ENCODE assay signal across 1 cellular context in genomic region chr2:202377308-202377736, GRCh38.
TF ChIP-seq lines count a peak whose summit lies in the region.

No MANE protein-coding gene starts in this region.

TF ChIP-seq in HepG2, 621 proteins besides CTCF, POLR2A, EP300 and RAD21 (continued from another document and continues in another):
- TF ChIP-seq ZHX1 (CRISPR knock-in tag; IDR thresholded peaks at IDR 0.05; ENCODE audit: low read depth): 0 out of 2 replicates have a peak, but pooled peaks have one; percentile 19
- no peak for TF ChIP-seq ZBTB1 (CRISPR knock-in tag; IDR thresholded peaks at IDR 0.05; ENCODE audit: borderline replicate concordance)
- no peak for TF ChIP-seq SETDB1 (CRISPR knock-in tag; IDR thresholded peaks at IDR 0.05; ENCODE audit: borderline replicate concordance)
- TF ChIP-seq SATB2 (CRISPR knock-in tag; IDR thresholded peaks at IDR 0.05): no peak
- TF ChIP-seq, protein P1, sequence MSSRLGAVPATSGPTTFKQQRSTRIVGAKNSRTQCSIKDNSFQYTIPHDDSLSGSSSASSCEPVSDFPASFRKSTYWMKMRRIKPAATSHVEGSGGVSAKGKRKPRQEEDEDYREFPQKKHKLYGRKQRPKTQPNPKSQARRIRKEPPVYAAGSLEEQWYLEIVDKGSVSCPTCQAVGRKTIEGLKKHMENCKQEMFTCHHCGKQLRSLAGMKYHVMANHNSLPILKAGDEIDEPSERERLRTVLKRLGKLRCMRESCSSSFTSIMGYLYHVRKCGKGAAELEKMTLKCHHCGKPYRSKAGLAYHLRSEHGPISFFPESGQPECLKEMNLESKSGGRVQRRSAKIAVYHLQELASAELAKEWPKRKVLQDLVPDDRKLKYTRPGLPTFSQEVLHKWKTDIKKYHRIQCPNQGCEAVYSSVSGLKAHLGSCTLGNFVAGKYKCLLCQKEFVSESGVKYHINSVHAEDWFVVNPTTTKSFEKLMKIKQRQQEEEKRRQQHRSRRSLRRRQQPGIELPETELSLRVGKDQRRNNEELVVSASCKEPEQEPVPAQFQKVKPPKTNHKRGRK (CRISPR knock-in tag; IDR thresholded peaks at IDR 0.05): no peak; the same call in 1 of the 2 replicates
- TF ChIP-seq TFAP4 (IDR thresholded peaks at IDR 0.05; ENCODE audit: borderline replicate concordance, low read depth): no peak
- no peak for TF ChIP-seq ZNF441 (CRISPR knock-in tag; IDR thresholded peaks at IDR 0.05; ENCODE audit: borderline replicate concordance)
- no peak for TF ChIP-seq TARDBP (CRISPR knock-in tag; IDR thresholded peaks at IDR 0.05)
- TF ChIP-seq, protein P2, sequence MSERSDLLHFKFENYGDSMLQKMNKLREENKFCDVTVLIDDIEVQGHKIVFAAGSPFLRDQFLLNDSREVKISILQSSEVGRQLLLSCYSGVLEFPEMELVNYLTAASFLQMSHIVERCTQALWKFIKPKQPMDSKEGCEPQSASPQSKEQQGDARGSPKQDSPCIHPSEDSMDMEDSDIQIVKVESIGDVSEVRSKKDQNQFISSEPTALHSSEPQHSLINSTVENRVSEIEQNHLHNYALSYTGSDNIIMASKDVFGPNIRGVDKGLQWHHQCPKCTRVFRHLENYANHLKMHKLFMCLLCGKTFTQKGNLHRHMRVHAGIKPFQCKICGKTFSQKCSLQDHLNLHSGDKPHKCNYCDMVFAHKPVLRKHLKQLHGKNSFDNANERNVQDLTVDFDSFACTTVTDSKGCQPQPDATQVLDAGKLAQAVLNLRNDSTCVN (CRISPR knock-in tag; IDR thresholded peaks at IDR 0.05; ENCODE audit: borderline replicate concordance): no peak
- peak; percentile 82 for TF ChIP-seq MAX (IDR thresholded peaks at IDR 0.05)
- no peak for TF ChIP-seq BHLHE40 (IDR thresholded peaks at IDR 0.05; ENCODE audit: low read length)
- TF ChIP-seq TEAD3 (CRISPR knock-in tag; optimal IDR thresholded peaks at IDR 0.05; ENCODE audit: borderline replicate concordance): no peak
- TF ChIP-seq ARID2 (CRISPR knock-in tag; IDR thresholded peaks at IDR 0.05; ENCODE audit: borderline replicate concordance): no peak
- peak; percentile 89 for TF ChIP-seq SAP130 (CRISPR knock-in tag; IDR thresholded peaks at IDR 0.05; ENCODE audit: low read depth)
- TF ChIP-seq ZNF841 (CRISPR knock-in tag; IDR thresholded peaks at IDR 0.05; ENCODE audit: borderline replicate concordance): no peak
- TF ChIP-seq ZFAT (CRISPR knock-in tag; conservative IDR thresholded peaks at IDR 0.05): no peak
- TF ChIP-seq ZNF660 (CRISPR knock-in tag; IDR thresholded peaks at IDR 0.05; ENCODE audit: borderline replicate concordance, low read depth): no peak
- TF ChIP-seq ZNF224 (CRISPR knock-in tag; IDR thresholded peaks at IDR 0.05): no peak
- no peak for TF ChIP-seq ZFP41 (CRISPR knock-in tag; IDR thresholded peaks at IDR 0.05; ENCODE audit: borderline replicate concordance)
- TF ChIP-seq RFXAP (CRISPR knock-in tag; IDR thresholded peaks at IDR 0.05; ENCODE audit: borderline replicate concordance): no peak
- TF ChIP-seq, protein P3, sequence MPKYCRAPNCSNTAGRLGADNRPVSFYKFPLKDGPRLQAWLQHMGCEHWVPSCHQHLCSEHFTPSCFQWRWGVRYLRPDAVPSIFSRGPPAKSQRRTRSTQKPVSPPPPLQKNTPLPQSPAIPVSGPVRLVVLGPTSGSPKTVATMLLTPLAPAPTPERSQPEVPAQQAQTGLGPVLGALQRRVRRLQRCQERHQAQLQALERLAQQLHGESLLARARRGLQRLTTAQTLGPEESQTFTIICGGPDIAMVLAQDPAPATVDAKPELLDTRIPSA (CRISPR knock-in tag; IDR thresholded peaks at IDR 0.05; ENCODE audit: borderline replicate concordance): no peak
- TF ChIP-seq, protein P4, sequence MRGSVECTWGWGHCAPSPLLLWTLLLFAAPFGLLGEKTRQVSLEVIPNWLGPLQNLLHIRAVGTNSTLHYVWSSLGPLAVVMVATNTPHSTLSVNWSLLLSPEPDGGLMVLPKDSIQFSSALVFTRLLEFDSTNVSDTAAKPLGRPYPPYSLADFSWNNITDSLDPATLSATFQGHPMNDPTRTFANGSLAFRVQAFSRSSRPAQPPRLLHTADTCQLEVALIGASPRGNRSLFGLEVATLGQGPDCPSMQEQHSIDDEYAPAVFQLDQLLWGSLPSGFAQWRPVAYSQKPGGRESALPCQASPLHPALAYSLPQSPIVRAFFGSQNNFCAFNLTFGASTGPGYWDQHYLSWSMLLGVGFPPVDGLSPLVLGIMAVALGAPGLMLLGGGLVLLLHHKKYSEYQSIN (CRISPR knock-in tag; IDR thresholded peaks at IDR 0.05; ENCODE audit: borderline replicate concordance): no peak
- TF ChIP-seq ZBTB8A (CRISPR knock-in tag; IDR thresholded peaks at IDR 0.05; ENCODE audit: borderline replicate concordance, low read depth): no peak
- TF ChIP-seq NFYC (CRISPR knock-in tag; IDR thresholded peaks at IDR 0.05): no peak
- no peak for TF ChIP-seq SMYD3 (CRISPR knock-in tag; IDR thresholded peaks at IDR 0.05)
- no peak for TF ChIP-seq SSRP1 (CRISPR knock-in tag; IDR thresholded peaks at IDR 0.05)
- TF ChIP-seq, protein P5, sequence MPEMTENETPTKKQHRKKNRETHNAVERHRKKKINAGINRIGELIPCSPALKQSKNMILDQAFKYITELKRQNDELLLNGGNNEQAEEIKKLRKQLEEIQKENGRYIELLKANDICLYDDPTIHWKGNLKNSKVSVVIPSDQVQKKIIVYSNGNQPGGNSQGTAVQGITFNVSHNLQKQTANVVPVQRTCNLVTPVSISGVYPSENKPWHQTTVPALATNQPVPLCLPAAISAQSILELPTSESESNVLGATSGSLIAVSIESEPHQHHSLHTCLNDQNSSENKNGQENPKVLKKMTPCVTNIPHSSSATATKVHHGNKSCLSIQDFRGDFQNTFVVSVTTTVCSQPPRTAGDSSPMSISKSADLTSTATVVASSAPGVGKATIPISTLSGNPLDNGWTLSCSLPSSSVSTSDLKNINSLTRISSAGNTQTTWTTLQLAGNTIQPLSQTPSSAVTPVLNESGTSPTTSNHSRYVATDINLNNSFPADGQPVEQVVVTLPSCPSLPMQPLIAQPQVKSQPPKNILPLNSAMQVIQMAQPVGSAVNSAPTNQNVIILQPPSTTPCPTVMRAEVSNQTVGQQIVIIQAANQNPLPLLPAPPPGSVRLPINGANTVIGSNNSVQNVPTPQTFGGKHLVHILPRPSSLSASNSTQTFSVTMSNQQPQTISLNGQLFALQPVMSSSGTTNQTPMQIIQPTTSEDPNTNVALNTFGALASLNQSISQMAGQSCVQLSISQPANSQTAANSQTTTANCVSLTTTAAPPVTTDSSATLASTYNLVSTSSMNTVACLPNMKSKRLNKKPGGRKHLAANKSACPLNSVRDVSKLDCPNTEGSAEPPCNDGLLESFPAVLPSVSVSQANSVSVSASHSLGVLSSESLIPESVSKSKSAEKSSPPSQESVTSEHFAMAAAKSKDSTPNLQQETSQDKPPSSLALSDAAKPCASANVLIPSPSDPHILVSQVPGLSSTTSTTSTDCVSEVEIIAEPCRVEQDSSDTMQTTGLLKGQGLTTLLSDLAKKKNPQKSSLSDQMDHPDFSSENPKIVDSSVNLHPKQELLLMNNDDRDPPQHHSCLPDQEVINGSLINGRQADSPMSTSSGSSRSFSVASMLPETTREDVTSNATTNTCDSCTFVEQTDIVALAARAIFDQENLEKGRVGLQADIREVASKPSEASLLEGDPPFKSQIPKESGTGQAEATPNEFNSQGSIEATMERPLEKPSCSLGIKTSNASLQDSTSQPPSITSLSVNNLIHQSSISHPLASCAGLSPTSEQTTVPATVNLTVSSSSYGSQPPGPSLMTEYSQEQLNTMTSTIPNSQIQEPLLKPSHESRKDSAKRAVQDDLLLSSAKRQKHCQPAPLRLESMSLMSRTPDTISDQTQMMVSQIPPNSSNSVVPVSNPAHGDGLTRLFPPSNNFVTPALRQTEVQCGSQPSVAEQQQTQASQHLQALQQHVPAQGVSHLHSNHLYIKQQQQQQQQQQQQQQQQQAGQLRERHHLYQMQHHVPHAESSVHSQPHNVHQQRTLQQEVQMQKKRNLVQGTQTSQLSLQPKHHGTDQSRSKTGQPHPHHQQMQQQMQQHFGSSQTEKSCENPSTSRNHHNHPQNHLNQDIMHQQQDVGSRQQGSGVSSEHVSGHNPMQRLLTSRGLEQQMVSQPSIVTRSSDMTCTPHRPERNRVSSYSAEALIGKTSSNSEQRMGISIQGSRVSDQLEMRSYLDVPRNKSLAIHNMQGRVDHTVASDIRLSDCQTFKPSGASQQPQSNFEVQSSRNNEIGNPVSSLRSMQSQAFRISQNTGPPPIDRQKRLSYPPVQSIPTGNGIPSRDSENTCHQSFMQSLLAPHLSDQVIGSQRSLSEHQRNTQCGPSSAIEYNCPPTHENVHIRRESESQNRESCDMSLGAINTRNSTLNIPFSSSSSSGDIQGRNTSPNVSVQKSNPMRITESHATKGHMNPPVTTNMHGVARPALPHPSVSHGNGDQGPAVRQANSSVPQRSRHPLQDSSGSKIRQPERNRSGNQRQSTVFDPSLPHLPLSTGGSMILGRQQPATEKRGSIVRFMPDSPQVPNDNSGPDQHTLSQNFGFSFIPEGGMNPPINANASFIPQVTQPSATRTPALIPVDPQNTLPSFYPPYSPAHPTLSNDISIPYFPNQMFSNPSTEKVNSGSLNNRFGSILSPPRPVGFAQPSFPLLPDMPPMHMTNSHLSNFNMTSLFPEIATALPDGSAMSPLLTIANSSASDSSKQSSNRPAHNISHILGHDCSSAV (CRISPR knock-in tag; IDR thresholded peaks at IDR 0.05; ENCODE audit: borderline replicate concordance): 0 out of 2 replicates have a peak, but pooled peaks have one; percentile 42
- TF ChIP-seq KDM5B (CRISPR knock-in tag; IDR thresholded peaks at IDR 0.05; ENCODE audit: borderline replicate concordance): peak; percentile 93
- TF ChIP-seq, protein P6, sequence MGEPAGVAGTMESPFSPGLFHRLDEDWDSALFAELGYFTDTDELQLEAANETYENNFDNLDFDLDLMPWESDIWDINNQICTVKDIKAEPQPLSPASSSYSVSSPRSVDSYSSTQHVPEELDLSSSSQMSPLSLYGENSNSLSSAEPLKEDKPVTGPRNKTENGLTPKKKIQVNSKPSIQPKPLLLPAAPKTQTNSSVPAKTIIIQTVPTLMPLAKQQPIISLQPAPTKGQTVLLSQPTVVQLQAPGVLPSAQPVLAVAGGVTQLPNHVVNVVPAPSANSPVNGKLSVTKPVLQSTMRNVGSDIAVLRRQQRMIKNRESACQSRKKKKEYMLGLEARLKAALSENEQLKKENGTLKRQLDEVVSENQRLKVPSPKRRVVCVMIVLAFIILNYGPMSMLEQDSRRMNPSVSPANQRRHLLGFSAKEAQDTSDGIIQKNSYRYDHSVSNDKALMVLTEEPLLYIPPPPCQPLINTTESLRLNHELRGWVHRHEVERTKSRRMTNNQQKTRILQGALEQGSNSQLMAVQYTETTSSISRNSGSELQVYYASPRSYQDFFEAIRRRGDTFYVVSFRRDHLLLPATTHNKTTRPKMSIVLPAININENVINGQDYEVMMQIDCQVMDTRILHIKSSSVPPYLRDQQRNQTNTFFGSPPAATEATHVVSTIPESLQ (CRISPR knock-in tag; conservative IDR thresholded peaks at IDR 0.05): no peak
- TF ChIP-seq GABPA (IDR thresholded peaks at IDR 0.05; ENCODE audit: low read depth, low read length): no peak
- no peak for TF ChIP-seq GABPA (CRISPR knock-in tag; IDR thresholded peaks at IDR 0.05; ENCODE audit: low read depth)
- TF ChIP-seq PRPF4 (IDR thresholded peaks at IDR 0.05; ENCODE audit: low read depth, low read length, poor library complexity, severe bottlenecking): no peak
- TF ChIP-seq NR2F6 (IDR thresholded peaks at IDR 0.05): no peak
- TF ChIP-seq NR2F6 (CRISPR knock-in tag; IDR thresholded peaks at IDR 0.05): no peak; the same call in 1 of the 2 replicates
- TF ChIP-seq ZNF205 (CRISPR knock-in tag; IDR thresholded peaks at IDR 0.05): no peak
- TF ChIP-seq, protein P7, sequence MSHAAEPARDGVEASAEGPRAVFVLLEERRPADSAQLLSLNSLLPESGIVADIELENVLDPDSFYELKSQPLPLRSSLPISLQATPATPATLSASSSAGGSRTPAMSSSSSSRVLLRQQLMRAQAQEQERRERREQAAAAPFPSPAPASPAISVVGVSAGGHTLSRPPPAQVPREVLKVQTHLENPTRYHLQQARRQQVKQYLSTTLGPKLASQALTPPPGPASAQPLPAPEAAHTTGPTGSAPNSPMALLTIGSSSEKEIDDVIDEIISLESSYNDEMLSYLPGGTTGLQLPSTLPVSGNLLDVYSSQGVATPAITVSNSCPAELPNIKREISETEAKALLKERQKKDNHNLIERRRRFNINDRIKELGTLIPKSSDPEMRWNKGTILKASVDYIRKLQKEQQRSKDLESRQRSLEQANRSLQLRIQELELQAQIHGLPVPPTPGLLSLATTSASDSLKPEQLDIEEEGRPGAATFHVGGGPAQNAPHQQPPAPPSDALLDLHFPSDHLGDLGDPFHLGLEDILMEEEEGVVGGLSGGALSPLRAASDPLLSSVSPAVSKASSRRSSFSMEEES (CRISPR knock-in tag; IDR thresholded peaks at IDR 0.05): no peak
- TF ChIP-seq ZNF788 (CRISPR knock-in tag; IDR thresholded peaks at IDR 0.05; ENCODE audit: borderline replicate concordance): peak; percentile 74; the same call in 1 of the 2 replicates
